ENCODE assay signal across 24 cellular contexts in genomic region chr1:164983023-164983650, GRCh38.
A peak's percentile ranks its signal among the peaks of the same experiment; 100 is the strongest.
DNase-seq lines count a peak whose midpoint lies in the region; ATAC-seq and TF ChIP-seq lines count a peak whose summit lies in the region.
"Had no signal": no experiment of that assay in that cellular context is flagged by ENCODE, and none has a peak within 500 bp of the region (broad histone marks: within the 10 kb centered on the region; RNA-seq: fewer than 3 reads in every experiment).

No MANE protein-coding gene starts in this region.

- DNase-seq in C1 segment of cervical spinal cord (lab: John Stamatoyannopoulos, UW) = peak in 8 of 14 donors; percentile 1 to 35 (median 6)
- peak; percentile 16 for DNase-seq in WTC11 (ENCODE audit: low spot score)
- DNase-seq in iPS-NIHi7 (ENCODE audit: extremely low spot score) = peak; percentile 38
- no peak for DNase-seq in trophoblast cell
- no peak for DNase-seq in foreskin melanocyte
- DNase-seq in testis = no peak
- DNase-seq in KBM-7 = no peak
- no peak for DNase-seq in tibial nerve (ENCODE audit: low spot score in 2 of 2)
- DNase-seq: activated CD4-positive, alpha-beta T cell treated with anti-CD3 and anti-CD28 coated beads, Interleukin-2, amount 10 ng/mL, durations not matched to agents 24 days and 14 days; activated naive CD8-positive, alpha-beta T cell treated with anti-CD3 and anti-CD28 coated beads, Interleukin-2, amount 50 U/mL, for 24 hours; EL; glutamatergic neuron; GM23248; NCI-H1105 treated with DMSO at 0.1 percent for 48 hours; NCI-H524; stimulated activated CD4-positive, alpha-beta T cell treated with anti-CD3 and anti-CD28 coated beads, Interleukin-4, amount 100 ng/mL, for 1 hour; stimulated activated naive CD4-positive, alpha-beta T cell had no signal

- no peak overlapping the region for H2AFZ ChIP-seq in trophoblast cell (ENCODE audit: insufficient read depth, low read length, poor library complexity)
- H2AFZ ChIP-seq: GM23248 had no signal

- H4K91ac ChIP-seq in trophoblast cell (ENCODE audit: low read depth, low read length) = peak overlapping the region; percentile 61

- H4K8ac ChIP-seq in trophoblast cell (ENCODE audit: low read depth, low read length) = peak overlapping the region; percentile 35

- POLR2A ChIA-PET in WTC11 (lab: Charles Lee) = no interaction called here

- no peak overlapping the region for H3K4me3 Mint-ChIP-seq in WTC11
- H3K4me3 Mint-ChIP-seq: activated CD4-positive, alpha-beta T cell treated with anti-CD3 and anti-CD28 coated beads, Interleukin-2, amount 10 ng/mL, durations not matched to agents 24 days and 14 days; activated naive CD8-positive, alpha-beta T cell treated with anti-CD3 and anti-CD28 coated beads, Interleukin-2, amount 50 U/mL, for 24 hours; mesothelial cell of epicardium; nephron; T-helper 1 cell treated with Interleukin-12 subunit alpha and Interleukin-12 subunit beta and Interleukin-4 antibody, amounts not matched to agents 30 μg/mL and 1 μg/mL, for 36 hours; type B pancreatic cell had no signal

- H3K23ac ChIP-seq in trophoblast cell (ENCODE audit: low read length) = no peak overlapping the region

- H3K27ac ChIP-seq in trophoblast cell (ENCODE audit: low read depth, low read length) (no peak overlapping the region), testis (no peak overlapping the region), tibial nerve (no peak overlapping the region)
- H3K27ac ChIP-seq: BLaER1, coronary artery, GM23248 had no signal

- H3K4me1 Mint-ChIP-seq in WTC11 = no peaks in the 10 kb centered on the region
- H3K4me1 Mint-ChIP-seq: activated CD4-positive, alpha-beta T cell treated with anti-CD3 and anti-CD28 coated beads, Interleukin-2, amount 10 ng/mL, durations not matched to agents 24 days and 14 days; activated naive CD8-positive, alpha-beta T cell treated with anti-CD3 and anti-CD28 coated beads, Interleukin-2, amount 50 U/mL, for 24 hours had no signal

- no peaks in the 10 kb centered on the region for H3K36me3 Mint-ChIP-seq in WTC11
- H3K36me3 Mint-ChIP-seq: mesothelial cell of epicardium, type B pancreatic cell had no signal

- H3K36me3 ChIP-seq in trophoblast cell (ENCODE audit: control insufficient read depth in 1 of 2, insufficient read depth in 2 of 2, low read length in 2 of 2) (no peaks in the 10 kb centered on the region), testis (ENCODE audit: low read depth, missing control alignments) (no peaks in the 10 kb centered on the region), tibial nerve (no peaks in the 10 kb centered on the region)
- H3K36me3 ChIP-seq: BLaER1 had no signal

- H2BK12ac ChIP-seq in trophoblast cell (ENCODE audit: low read length) = no peak overlapping the region

- no peak overlapping the region for H3K18ac ChIP-seq in trophoblast cell (ENCODE audit: low read length)

- no peaks in the 10 kb centered on the region for H3K27me3 ChIP-seq in trophoblast cell (ENCODE audit: insufficient read depth, low read length)
- no peaks in the 10 kb centered on the region for H3K27me3 ChIP-seq in testis
- no peaks in the 10 kb centered on the region for H3K27me3 ChIP-seq in tibial nerve
- H3K27me3 ChIP-seq: BLaER1 had no signal

- H2BK5ac ChIP-seq in trophoblast cell (ENCODE audit: low read depth, low read length, poor library complexity) = no peak overlapping the region

- H3K14ac ChIP-seq in trophoblast cell (ENCODE audit: low read length) = no peak overlapping the region

- TF ChIP-seq POLR2A in testis (IDR thresholded peaks at IDR 0.05) (no peak), tibial nerve (IDR thresholded peaks at IDR 0.05) (no peak)

- no peak overlapping the region for H3K27ac Mint-ChIP-seq in WTC11
- H3K27ac Mint-ChIP-seq: activated CD4-positive, alpha-beta T cell treated with anti-CD3 and anti-CD28 coated beads, Interleukin-2, amount 10 ng/mL, durations not matched to agents 24 days and 14 days; activated naive CD8-positive, alpha-beta T cell treated with anti-CD3 and anti-CD28 coated beads, Interleukin-2, amount 50 U/mL, for 24 hours; mesothelial cell of epicardium; nephron; T-helper 1 cell treated with Interleukin-12 subunit alpha and Interleukin-12 subunit beta and Interleukin-4 antibody, amounts not matched to agents 30 μg/mL and 1 μg/mL, for 36 hours; type B pancreatic cell had no signal

- WGBS in trophoblast cell (ENCODE audit: extremely low coverage, insufficient coverage, insufficient read length) = no CpG with 5 or more reads among the region's 3 CpGs
- WGBS in testis, 2 donors = 65 to 77% methylated on average over 3 of the region's 3 CpGs
- WGBS in tibial nerve, 2 donors = 60 to 65% methylated on average over 3 of the region's 3 CpGs

- no peak for TF ChIP-seq CTCF in WTC11 (IDR thresholded peaks at IDR 0.05)
- no peak for TF ChIP-seq CTCF in testis (IDR thresholded peaks at IDR 0.05)
- TF ChIP-seq CTCF in tibial nerve (IDR thresholded peaks at IDR 0.05) = no peak

- no peak overlapping the region for H3K4ac ChIP-seq in trophoblast cell (ENCODE audit: low read depth, low read length)

- peak overlapping the region; percentile 14 for H2BK120ac ChIP-seq in trophoblast cell (ENCODE audit: insufficient read depth, low read length, poor library complexity)

- peaks cover 33% of the 10 kb centered on the region for H3K27me3 Mint-ChIP-seq in WTC11 (ENCODE audit: low read depth)
- H3K27me3 Mint-ChIP-seq: activated CD4-positive, alpha-beta T cell treated with anti-CD3 and anti-CD28 coated beads, Interleukin-2, amount 10 ng/mL, durations not matched to agents 24 days and 14 days; activated naive CD8-positive, alpha-beta T cell treated with anti-CD3 and anti-CD28 coated beads, Interleukin-2, amount 50 U/mL, for 24 hours; type B pancreatic cell had no signal

- no peak overlapping the region for H2AK5ac ChIP-seq in trophoblast cell (ENCODE audit: low read length)

- H4K12ac ChIP-seq in trophoblast cell (ENCODE audit: low read depth, low read length) = no peak overlapping the region

- H3K9ac ChIP-seq in trophoblast cell (ENCODE audit: low read length) = no peak overlapping the region
- H3K9ac ChIP-seq: BLaER1, GM23248 had no signal

- in situ Hi-C loops in KBM-7 (cut with MboI; ENCODE audit: low pct_unique_long_range_greater_than_20kb, low sequenced_read_pairs) = no loop called here

- peaks cover 1% of the 10 kb centered on the region for H3K79me1 ChIP-seq in trophoblast cell (ENCODE audit: low read length)

- H3K4me3 ChIP-seq in trophoblast cell (ENCODE audit: low read depth, low read length) = no peak overlapping the region
- H3K4me3 ChIP-seq in testis = no peak overlapping the region
- no peak overlapping the region for H3K4me3 ChIP-seq in tibial nerve
- H3K4me3 ChIP-seq: BLaER1, coronary artery, GM23248 had no signal

- TF ChIP-seq EP300 in tibial nerve (IDR thresholded peaks at IDR 0.05) = no peak

- no peak overlapping the region for H3K4me2 ChIP-seq in trophoblast cell (ENCODE audit: low read length)
- H3K4me2 ChIP-seq: BLaER1 had no signal

- ATAC-seq in WTC11 = peak; percentile 93
- ATAC-seq: activated naive CD8-positive, alpha-beta T cell treated with anti-CD3 and anti-CD28 coated beads, Interleukin-2, amount 50 U/mL, for 24 hours; HepG2 had no signal

- intact Hi-C loops in testis (cut with DNase I; ENCODE audit: low total_unique reads) = no loop called here

- H3K4me1 ChIP-seq in trophoblast cell (ENCODE audit: control insufficient read depth in 1 of 2, insufficient read depth in 2 of 2, low read length in 2 of 2) (peaks cover 7 to 14% of the 10 kb centered on the region in 2 experiments), testis (no peaks in the 10 kb centered on the region), tibial nerve (no peaks in the 10 kb centered on the region)

- H3K9me3 ChIP-seq in trophoblast cell (ENCODE audit: insufficient read depth, low read depth, low read length) = no peaks in the 10 kb centered on the region
- H3K9me3 ChIP-seq in testis = no peaks in the 10 kb centered on the region
- H3K9me3 ChIP-seq in tibial nerve = no peaks in the 10 kb centered on the region
- H3K9me3 ChIP-seq: BLaER1 had no signal

- no peaks in the 10 kb centered on the region for H3K79me2 ChIP-seq in trophoblast cell (ENCODE audit: control insufficient read depth, insufficient read depth, low read length, poor library complexity)

- CTCF ChIA-PET in WTC11 (lab: Charles Lee) = interaction anchor here (0.7 kb wide), 1 partner anchor 9 kb away, joined by 3 read pairs; no protein-coding TSS in a partner anchor

- H3K9me3 Mint-ChIP-seq in WTC11 = no peaks in the 10 kb centered on the region
- H3K9me3 Mint-ChIP-seq: activated CD4-positive, alpha-beta T cell treated with anti-CD3 and anti-CD28 coated beads, Interleukin-2, amount 10 ng/mL, durations not matched to agents 24 days and 14 days; activated naive CD8-positive, alpha-beta T cell treated with anti-CD3 and anti-CD28 coated beads, Interleukin-2, amount 50 U/mL, for 24 hours; mesothelial cell of epicardium; nephron; T-helper 1 cell treated with Interleukin-12 subunit alpha and Interleukin-12 subunit beta and Interleukin-4 antibody, amounts not matched to agents 30 μg/mL and 1 μg/mL, for 36 hours; type B pancreatic cell had no signal

TF ChIP-seq in WTC11, 78 proteins besides CTCF, POLR2A, EP300 and RAD21:
- TF ChIP-seq ZNF512 (CRISPR knock-in tag; IDR thresholded peaks at IDR 0.05; ENCODE audit: borderline replicate concordance) (no peak), ZNF121 (CRISPR knock-in tag; IDR thresholded peaks at IDR 0.05) (peak; percentile 86)

Comparison
In these comparisons a context has a peak if more than half of its experiments do, and no peak if none do; other contexts are left out.
1. DNase-seq: peak in C1 segment of cervical spinal cord (8 of 14), WTC11 (single experiment) and iPS-NIHi7 (single experiment); none in trophoblast cell (0 of 2), foreskin melanocyte (single experiment), testis (single experiment), KBM-7 (single experiment) and tibial nerve (0 of 2).